21 cellular contexts compared by ENCODE assay signal in the genomic region with DNA sequence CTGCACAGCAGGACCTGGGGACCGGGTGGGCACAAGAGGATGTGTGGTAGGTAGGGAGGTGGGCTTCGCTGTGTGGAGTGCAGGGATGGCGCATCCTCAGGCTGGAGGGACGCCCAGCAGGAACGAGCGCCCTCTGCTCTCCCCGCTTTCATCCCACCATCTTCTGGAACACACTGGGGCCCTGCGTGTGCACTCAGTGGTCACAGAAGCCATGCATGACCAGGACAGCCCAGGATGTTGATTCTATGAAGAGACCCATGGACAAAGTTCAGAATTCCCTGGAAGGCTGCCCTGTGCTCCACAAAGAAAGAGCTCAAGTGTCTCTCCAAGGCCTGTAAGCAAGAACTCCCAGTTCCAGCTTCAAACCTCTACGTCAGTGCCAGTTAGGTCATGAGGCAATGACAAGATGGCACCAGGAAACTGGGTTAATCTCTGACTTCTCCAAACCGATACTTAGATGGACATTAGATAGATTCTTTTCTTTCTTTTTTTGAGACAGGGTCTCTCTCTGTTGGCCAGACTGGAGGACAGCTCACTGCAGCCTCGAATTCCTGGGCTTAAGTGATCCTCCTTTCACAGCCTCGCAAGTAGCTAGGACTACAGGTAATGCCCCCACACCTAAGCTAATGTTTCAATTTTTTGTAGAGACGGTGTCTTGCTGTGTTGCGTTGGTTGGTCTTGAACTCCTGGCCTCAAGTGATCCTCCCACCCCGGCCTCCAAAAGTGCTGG. TPM values are rescaled to one million over a fixed set of nuclear protein-coding genes. Genes with fewer than 3 reads are reported as not detected.
A peak's percentile ranks its signal among the peaks of the same experiment; 100 is the strongest.
DNase-seq lines count a peak whose midpoint lies in the region; ATAC-seq and TF ChIP-seq lines count a peak whose summit lies in the region.
"Had no signal": no experiment of that assay in that cellular context is flagged by ENCODE, and none has a peak within 500 bp of the region (broad histone marks: within the 10 kb centered on the region; RNA-seq: fewer than 3 reads in every experiment).

No MANE protein-coding gene starts in this region.

- no peaks in the 10 kb centered on the region for H3K9me3 Mint-ChIP-seq in CD4-positive, alpha-beta T cell
- H3K9me3 Mint-ChIP-seq: stimulated activated naive CD8-positive, alpha-beta T cell treated with anti-CD3 and anti-CD28 coated beads, Interleukin-15, amount 100 ng/mL, for 72 hours had no signal

- peaks cover 9% of the 10 kb centered on the region for H3K36me3 ChIP-seq in adipocyte (ENCODE audit: control insufficient read depth, insufficient read depth, low read length, severe bottlenecking)
- H3K36me3 ChIP-seq in right lobe of liver = peaks cover 0 to 5% (median 0%) of the 10 kb centered on the region in 4 donors
- peaks cover 0 to 49% (median 3%) of the 10 kb centered on the region in 6 donors for H3K36me3 ChIP-seq in spleen
- peaks cover 0 to 9% (median 2%) of the 10 kb centered on the region in 3 donors for H3K36me3 ChIP-seq in tibial artery
- H3K36me3 ChIP-seq: prostate gland, SJCRH30 had no signal

- H3K4me3 Mint-ChIP-seq in CD4-positive, alpha-beta T cell = peak overlapping the region; percentile 34
- H3K4me3 Mint-ChIP-seq: activated CD4-positive, alpha-beta T cell treated with anti-CD3 and anti-CD28 coated beads for 36 hours had no signal

- H3K27me3 Mint-ChIP-seq in CD4-positive, alpha-beta T cell = no peaks in the 10 kb centered on the region
- H3K27me3 Mint-ChIP-seq: activated CD4-positive, alpha-beta T cell treated with anti-CD3 and anti-CD28 coated beads for 36 hours; stimulated activated naive CD8-positive, alpha-beta T cell treated with anti-CD3 and anti-CD28 coated beads, Interleukin-15, amount 100 ng/mL, for 72 hours had no signal

- H3K4me1 ChIP-seq in adipocyte (ENCODE audit: control insufficient read depth, insufficient read depth, low read length) = peaks cover 52% of the 10 kb centered on the region
- peaks cover 0 to 56% (median 20%) of the 10 kb centered on the region in 4 donors for H3K4me1 ChIP-seq in right lobe of liver
- H3K4me1 ChIP-seq in spleen = peaks cover 22 to 85% (median 65%) of the 10 kb centered on the region in 6 donors
- H3K4me1 ChIP-seq in tibial artery = peaks cover 7 to 73% (median 42%) of the 10 kb centered on the region in 4 donors
- H3K4me1 ChIP-seq: SJCRH30 had no signal

- no peaks in the 10 kb centered on the region for H3K9me3 ChIP-seq in CD4-positive, alpha-beta T cell (ENCODE audit: control insufficient read depth, low read length)
- H3K9me3 ChIP-seq in adipocyte (ENCODE audit: control insufficient read depth, low read length) = no peaks in the 10 kb centered on the region
- no peaks in the 10 kb centered on the region for H3K9me3 ChIP-seq in right lobe of liver
- H3K9me3 ChIP-seq in spleen = no peaks in the 10 kb centered on the region
- H3K9me3 ChIP-seq in tibial artery = no peaks in the 10 kb centered on the region
- H3K9me3 ChIP-seq: body of pancreas, MG63, prostate gland, SJCRH30 had no signal

- H3K27ac Mint-ChIP-seq in CD4-positive, alpha-beta T cell = no peak overlapping the region
- H3K27ac Mint-ChIP-seq: activated CD4-positive, alpha-beta T cell treated with anti-CD3 and anti-CD28 coated beads for 36 hours; stimulated activated naive CD8-positive, alpha-beta T cell treated with anti-CD3 and anti-CD28 coated beads, Interleukin-15, amount 100 ng/mL, for 72 hours had no signal

- TF ChIP-seq POLR2A in right lobe of liver (IDR thresholded peaks at IDR 0.05) (no peak), spleen (IDR thresholded peaks at IDR 0.05) (no peak)

- peak overlapping the region; percentile 33 for H3K9ac ChIP-seq in adipocyte (ENCODE audit: low read length)

- POLR2A ChIA-PET in CD4-positive, alpha-beta T cell (lab: Charles Lee) = interaction anchor here (0.7 kb wide), 1 partner anchor 19 kb away, joined by 3 read pairs; no protein-coding TSS in a partner anchor

- peaks cover 20% of the 10 kb centered on the region for H3K36me3 Mint-ChIP-seq in CD4-positive, alpha-beta T cell (ENCODE audit: low read depth)

- WGBS in right lobe of liver (ENCODE audit: insufficient coverage, low coverage, low lambda C conversion rate, missing lambda C conversion rate) = 42% methylated on average over 14 of the region's 15 CpGs
- 84 to 94% (median 87%) methylated on average over 15 of the region's 15 CpGs for WGBS in spleen, 5 donors

- CTCF ChIA-PET in CD4-positive, alpha-beta T cell (lab: Charles Lee) = no interaction called here

- intact Hi-C loops in CD4-positive, alpha-beta T cell (cut with DNase I, micrococcal nuclease) = no loop called here
- intact Hi-C loops in right lobe of liver (cut with DNase I) = no loop called here
- intact Hi-C loops in spleen (cut with DNase I; ENCODE audit: low total_unique reads) = loop anchor here (10.0 kb wide), 1 partner anchor 263 kb away; no protein-coding TSS in a partner anchor
- intact Hi-C loops in tibial artery (cut with DNase I; ENCODE audit: low total_unique reads) = no loop called here

- DNase-seq in CD4-positive, alpha-beta T cell = no peak
- no peak for DNase-seq in adipocyte (ENCODE audit: low read depth)
- DNase-seq in right lobe of liver = peak; percentile 59 to 90 (median 72)
- peak; percentile 56 for DNase-seq in spleen
- DNase-seq in LoVo (ENCODE audit: low spot score) = no peak
- DNase-seq in tibial artery = no peak
- DNase-seq in activated T-cell treated with anti-CD3 and anti-CD28 coated beads, Interleukin-2, amount 50 U/mL, for 48 hours = no peak
- DNase-seq: activated CD4-positive, alpha-beta T cell treated with anti-CD3 and anti-CD28 coated beads for 36 hours; activated naive CD4-positive, alpha-beta T cell treated with anti-CD3 and anti-CD28 coated beads, Interleukin-2, amount 50 U/mL, for 16 hours; DMS 273 treated with DMSO at 0.1 percent for 48 hours; effector CD8-positive, alpha-beta T cell; hypothalamus; MG63; NCI-H187 treated with DMSO at 0.1 percent for 48 hours; NCI-H524; SJCRH30; stimulated activated naive CD8-positive, alpha-beta T cell treated with anti-CD3 and anti-CD28 coated beads, Interleukin-15, amount 100 ng/mL, for 72 hours had no signal

- H3K4me1 Mint-ChIP-seq in CD4-positive, alpha-beta T cell (ENCODE audit: low read depth) = peaks cover 47% of the 10 kb centered on the region

- H3K4me3 ChIP-seq in adipocyte (ENCODE audit: low read length) (peak overlapping the region; percentile 1), right lobe of liver (peak overlapping the region in 2 of 3 donors; percentile 89 to 91), spleen (no peak overlapping the region), tibial artery (no peak overlapping the region)
- H3K4me3 ChIP-seq: body of pancreas, MG63, prostate gland, SJCRH30 had no signal

- ATAC-seq in CD4-positive, alpha-beta T cell (ENCODE audit: poor library complexity) = no peak
- ATAC-seq in right lobe of liver = peak; percentile 35 to 64 (median 45)
- ATAC-seq in GM21367 (IDR thresholded peaks at IDR 0.05; ENCODE audit: unreplicated experiment) = no peak
- ATAC-seq: activated CD4-positive, alpha-beta T cell treated with anti-CD3 and anti-CD28 coated beads for 36 hours; body of pancreas; HCT116; stimulated activated naive CD8-positive, alpha-beta T cell treated with anti-CD3 and anti-CD28 coated beads, Interleukin-15, amount 100 ng/mL, for 72 hours had no signal

- H3K27ac ChIP-seq in CD4-positive, alpha-beta T cell (ENCODE audit: low read depth, low read length) = no peak overlapping the region
- H3K27ac ChIP-seq in right lobe of liver (peak overlapping the region; percentile 91 to 95 (median 93)), spleen (no peak overlapping the region), tibial artery (no peak overlapping the region)
- H3K27ac ChIP-seq: body of pancreas, prostate gland, SJCRH30 had no signal

- TF ChIP-seq CTCF in CD4-positive, alpha-beta T cell (IDR thresholded peaks at IDR 0.05) = no peak
- TF ChIP-seq CTCF in right lobe of liver (IDR thresholded peaks at IDR 0.05) = no peak
- no peak for TF ChIP-seq CTCF in spleen (IDR thresholded peaks at IDR 0.05 in 8 of 11, conservative IDR thresholded peaks at IDR 0.05 in 3 of 11)
- no peak for TF ChIP-seq CTCF in tibial artery (IDR thresholded peaks at IDR 0.05)

- H3K27me3 ChIP-seq in CD4-positive, alpha-beta T cell (ENCODE audit: control insufficient read depth, insufficient read depth, low read length) = no peaks in the 10 kb centered on the region
- H3K27me3 ChIP-seq in adipocyte (replicated peaks; ENCODE audit: control insufficient read depth, insufficient read depth, low read length) (no peaks in the 10 kb centered on the region), right lobe of liver (no peaks in the 10 kb centered on the region), spleen (replicated peaks in 1 of 7) (peaks cover 0 to 6% (median 0%) of the 10 kb centered on the region in 7 donors), tibial artery (no peaks in the 10 kb centered on the region)
- H3K27me3 ChIP-seq: body of pancreas, MG63, SJCRH30 had no signal

RNA-seq across cellular contexts. Expression of a gene that starts 3.4 kb away (rescaled TPM):
- total RNA-seq in CD4-positive, alpha-beta T cell = 10 to 100 TPM; 44.5 to 44.8 TPM
- total RNA-seq in right lobe of liver = 100 to 1,000 TPM in 3 of 6 experiments, 10 to 100 TPM in 3; 61.6 to 140 (median 95.8) TPM
- total RNA-seq in spleen = 10 to 100 TPM; 40.9 to 61.9 (median 51.1) TPM
- 10 to 100 TPM; 28.7 to 53.9 (median 33.4) TPM for polyA plus RNA-seq in spleen

RNA-seq across cellular contexts. Expression of a gene that starts 16.4 kb away (rescaled TPM):
- 10 to 100 TPM; 42.6 to 42.7 TPM for total RNA-seq in CD4-positive, alpha-beta T cell
- total RNA-seq in right lobe of liver (10 to 100 TPM; 16.8 to 35.1 (median 23.7) TPM), spleen (10 to 100 TPM; 10.3 to 36.4 (median 20.1) TPM)
- 10 to 100 TPM; 10.0 to 21.5 (median 15.8) TPM for polyA plus RNA-seq in spleen
- total RNA-seq: SJCRH30 had no signal

RNA-seq across cellular contexts. Expression of a gene that starts 40.3 kb away (rescaled TPM):
- 10 to 100 TPM; 55.0 to 55.7 TPM for total RNA-seq in CD4-positive, alpha-beta T cell
- 10 to 100 TPM; 18.5 to 53.9 (median 37.8) TPM for total RNA-seq in right lobe of liver
- 10 to 100 TPM; 20.7 to 76.5 (median 63.9) TPM for total RNA-seq in spleen
- polyA plus RNA-seq in spleen = 10 to 100 TPM; 75.2 to 98.5 (median 80.9) TPM

Comparison
In these comparisons a context has a peak if more than half of its experiments do, and no peak if none do; other contexts are left out.
1. ATAC-seq: peak in right lobe of liver (4 of 4); none in CD4-positive, alpha-beta T cell (single experiment) and GM21367 (single experiment).
2. DNase-seq: peak in right lobe of liver (3 of 3) and spleen (single experiment); none in CD4-positive, alpha-beta T cell (0 of 10), adipocyte (single experiment), LoVo (single experiment), tibial artery (0 of 2) and activated T-cell treated with anti-CD3 and anti-CD28 coated beads, Interleukin-2, amount 50 U/mL, for 48 hours (0 of 2).
3. H3K27ac ChIP-seq: peak in right lobe of liver (3 of 3); none in CD4-positive, alpha-beta T cell (single experiment), spleen (0 of 8) and tibial artery (0 of 2).
4. H3K4me3 ChIP-seq: peak in adipocyte (single experiment) and right lobe of liver (2 of 3); none in spleen (0 of 8) and tibial artery (0 of 2).